25 cellular contexts compared by ENCODE assay signal in the genomic region with DNA sequence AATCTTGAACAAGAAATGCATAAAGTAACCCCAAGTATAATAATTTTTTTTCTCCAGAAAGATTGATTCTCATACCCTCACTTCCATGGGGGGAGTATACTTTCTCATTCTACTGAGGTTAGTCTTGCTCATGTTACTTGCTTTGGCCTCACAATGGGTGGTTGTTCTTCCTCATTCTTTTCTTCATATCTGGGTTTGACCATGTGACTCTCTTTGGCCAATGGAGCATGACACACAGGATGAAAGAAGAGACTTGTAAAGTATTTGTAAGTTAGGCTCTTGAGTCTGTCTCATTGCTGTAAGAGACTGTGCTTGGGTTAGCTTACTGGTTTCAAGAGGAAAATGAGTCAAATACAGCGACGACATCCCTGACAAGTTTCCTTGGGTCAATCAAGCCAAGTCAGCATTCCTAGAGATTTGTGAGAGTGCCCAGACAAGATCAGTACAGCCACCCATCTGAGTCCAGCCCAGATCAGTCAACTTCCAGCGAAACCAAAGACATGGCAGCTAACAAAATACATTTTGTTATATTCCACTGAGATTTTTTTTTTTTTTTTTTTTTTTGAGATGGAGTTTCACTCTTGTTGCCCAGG.
"Had no signal": no experiment of that assay in that cellular context is flagged by ENCODE, and none has a peak within 500 bp of the region (broad histone marks: within the 10 kb centered on the region; RNA-seq: fewer than 3 reads in every experiment).

No MANE protein-coding gene starts in this region.

- H3K4me2 ChIP-seq: neural progenitor cell had no signal

- H3K4me1 ChIP-seq: right atrium auricular region, stomach, thyroid gland, upper lobe of left lung, vagina had no signal

- H3K36me3 ChIP-seq: neural progenitor cell, right atrium auricular region, stomach, thyroid gland, upper lobe of left lung, vagina had no signal

- H3K9ac ChIP-seq: neural progenitor cell had no signal

- H3K9me3 Mint-ChIP-seq: activated B cell treated with CpG ODN at 0.5 μM for 24 hours; activated T-cell treated with anti-CD3 and anti-CD28 coated beads, Interleukin-2, amount 50 U/mL, for 72 hours; natural killer cell; neural progenitor cell; stimulated activated naive B cell treated with anti-CD40 and anti-IgM and Interleukin-4, amounts not matched to agents 10 μg/mL and 1 μg/mL and 100 μg/mL, for 72 hours had no signal

- H3K27ac ChIP-seq: neural progenitor cell, right atrium auricular region, stomach, thyroid gland, upper lobe of left lung, vagina had no signal

- FAIRE-seq: colon, endometrium, kidney had no signal

- DNase-seq: activated B cell treated with CpG ODN at 0.5 μM for 24 hours; activated CD4-positive, alpha-beta T cell treated with anti-CD3 and anti-CD28 coated beads for 36 hours; activated naive CD4-positive, alpha-beta T cell; activated T-cell treated with anti-CD3 and anti-CD28 coated beads for 4 hours; activated T-cell treated with anti-CD3 and anti-CD28 coated beads, Interleukin-2, amount 50 U/mL, for 72 hours; anterior cingulate cortex; effector CD8-positive, alpha-beta T cell; head of caudate nucleus; hippocampal formation; kidney; midbrain; natural killer cell; occipital lobe; stimulated activated CD4-positive, alpha-beta T cell treated with anti-CD3 and anti-CD28 coated beads, Interleukin-15, amount 100 ng/mL, for 24 hours; stimulated activated CD4-positive, alpha-beta T cell treated with anti-CD3 and anti-CD28 coated beads, Interleukin-2, amount 100 ng/mL, for 24 hours; stimulated activated naive B cell treated with anti-CD40 and anti-IgM and Interleukin-4, amounts not matched to agents 10 μg/mL and 1 μg/mL and 100 μg/mL, for 72 hours; stomach; thyroid gland; upper lobe of left lung had no signal

- H2AFZ ChIP-seq: neural progenitor cell had no signal

- ATAC-seq: activated CD4-positive, alpha-beta T cell treated with anti-CD3 and anti-CD28 coated beads for 36 hours; activated T-cell treated with anti-CD3 and anti-CD28 coated beads, Interleukin-2, amount 50 U/mL, for 72 hours; natural killer cell; stimulated activated naive B cell treated with anti-CD40 and anti-IgM and Interleukin-4, amounts not matched to agents 10 μg/mL and 1 μg/mL and 100 μg/mL, for 72 hours had no signal

- H3K27me3 ChIP-seq: neural progenitor cell, right atrium auricular region, stomach, thyroid gland, upper lobe of left lung, vagina had no signal

- H3K4me1 Mint-ChIP-seq: activated CD4-positive, alpha-beta T cell treated with anti-CD3 and anti-CD28 coated beads for 36 hours; natural killer cell had no signal

- H3K4me3 ChIP-seq: neural progenitor cell, right atrium auricular region, stomach, thyroid gland, upper lobe of left lung, vagina had no signal

- H3K27me3 Mint-ChIP-seq: activated B cell treated with CpG ODN at 0.5 μM for 24 hours; activated CD4-positive, alpha-beta T cell treated with anti-CD3 and anti-CD28 coated beads for 36 hours; activated naive CD8-positive, alpha-beta T cell; stimulated activated naive B cell treated with anti-CD40 and anti-IgM and Interleukin-4, amounts not matched to agents 10 μg/mL and 1 μg/mL and 100 μg/mL, for 72 hours had no signal

- H3K4me3 Mint-ChIP-seq: activated B cell treated with CpG ODN at 0.5 μM for 24 hours; activated CD4-positive, alpha-beta T cell treated with anti-CD3 and anti-CD28 coated beads for 36 hours; activated naive CD8-positive, alpha-beta T cell; activated T-cell treated with anti-CD3 and anti-CD28 coated beads, Interleukin-2, amount 50 U/mL, for 72 hours; natural killer cell; neural progenitor cell; stimulated activated naive B cell treated with anti-CD40 and anti-IgM and Interleukin-4, amounts not matched to agents 10 μg/mL and 1 μg/mL and 100 μg/mL, for 72 hours had no signal

- H3K9me3 ChIP-seq: right atrium auricular region, stomach, thyroid gland, upper lobe of left lung, vagina had no signal

- H3K36me3 Mint-ChIP-seq: natural killer cell, neural progenitor cell had no signal

- H3K27ac Mint-ChIP-seq: activated B cell treated with CpG ODN at 0.5 μM for 24 hours; activated CD4-positive, alpha-beta T cell treated with anti-CD3 and anti-CD28 coated beads for 36 hours; activated naive CD8-positive, alpha-beta T cell; activated T-cell treated with anti-CD3 and anti-CD28 coated beads, Interleukin-2, amount 50 U/mL, for 72 hours; natural killer cell; neural progenitor cell; stimulated activated naive B cell treated with anti-CD40 and anti-IgM and Interleukin-4, amounts not matched to agents 10 μg/mL and 1 μg/mL and 100 μg/mL, for 72 hours had no signal
